In the genomic region with DNA sequence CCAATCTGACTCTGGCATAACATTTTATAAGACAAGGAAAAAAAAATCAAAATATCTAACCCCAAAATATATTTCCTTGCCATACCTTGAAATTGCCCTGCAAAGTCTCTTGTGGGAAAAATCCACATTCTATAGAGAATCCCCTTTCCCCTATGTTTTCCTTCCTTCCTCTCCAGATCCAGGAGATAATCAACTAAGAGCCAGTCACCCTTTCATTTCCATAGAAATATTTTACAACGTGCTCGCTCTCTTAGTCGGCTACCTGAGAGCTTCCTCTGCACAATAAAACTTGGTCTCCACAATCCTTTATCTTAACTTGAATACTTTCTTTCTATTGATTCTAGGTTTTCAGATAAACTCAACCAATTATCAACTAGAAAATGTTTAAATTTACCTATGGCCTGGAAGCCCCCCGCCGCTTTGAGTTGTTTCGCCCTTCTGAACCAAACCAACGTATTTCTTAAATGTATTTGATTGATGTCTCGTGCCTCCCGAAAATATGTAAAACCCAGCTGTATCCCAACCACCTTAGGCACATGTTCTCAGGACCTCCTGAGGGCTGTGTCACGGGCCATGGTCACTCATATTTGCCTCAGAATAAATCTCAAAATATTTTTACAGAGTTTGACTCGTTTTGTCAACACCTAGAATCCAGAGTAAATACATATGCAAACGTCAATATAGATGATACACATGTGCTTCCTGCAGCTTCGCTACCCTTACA, we compare ENCODE assay signal across 8 cellular contexts. TPM values are rescaled to one million over a fixed set of nuclear protein-coding genes. Genes with fewer than 3 reads are reported as not detected.
DNase-seq lines count a peak whose midpoint lies in the region; ATAC-seq and TF ChIP-seq lines count a peak whose summit lies in the region.

No MANE protein-coding gene starts in this region.

- peak overlapping the region; percentile 100 for H3K18ac ChIP-seq in neuronal stem cell (ENCODE audit: low read length)

- H3K4ac ChIP-seq in neuronal stem cell (ENCODE audit: low read length) = no peak overlapping the region

- H4K20me1 ChIP-seq in OCI-LY3 (ENCODE audit: insufficient read depth, low read length) = peaks cover 32% of the 10 kb centered on the region

- H3K14ac ChIP-seq in neuronal stem cell (ENCODE audit: low read length) = no peak overlapping the region

- no peak overlapping the region for H4K8ac ChIP-seq in neuronal stem cell (ENCODE audit: low read depth, low read length)

- peak overlapping the region; percentile 92 for H2BK5ac ChIP-seq in neuronal stem cell (ENCODE audit: low read length)

- peak overlapping the region; percentile 44 to 98 (median 92) for H3K27ac Mint-ChIP-seq in CD8-positive, alpha-beta memory T cell
- peak overlapping the region; percentile 94 for H3K27ac Mint-ChIP-seq in endodermal cell

- TF ChIP-seq CTCF in OCI-LY3 (IDR thresholded peaks at IDR 0.05; ENCODE audit: low read depth, low read length) (no peak), endodermal cell (conservative IDR thresholded peaks at IDR 0.05) (no peak), GM13976 (IDR thresholded peaks at IDR 0.05; ENCODE audit: borderline replicate concordance, control extremely low read depth, extremely low read depth, insufficient read depth, missing control alignments) (no peak)

- H3K36me3 Mint-ChIP-seq in CD8-positive, alpha-beta memory T cell = peaks cover 0 to 6% (median 1%) of the 10 kb centered on the region in 3 donors
- H3K36me3 Mint-ChIP-seq in endodermal cell (ENCODE audit: low read depth) = peaks cover 13% of the 10 kb centered on the region

- no peak for ATAC-seq in GM19328 (IDR thresholded peaks at IDR 0.05; ENCODE audit: unreplicated experiment)

- no peak overlapping the region for H2AK5ac ChIP-seq in neuronal stem cell (ENCODE audit: low read depth, low read length)

- H4K91ac ChIP-seq in neuronal stem cell (ENCODE audit: low read depth, low read length, poor library complexity) = no peak overlapping the region

- peak overlapping the region; percentile 100 for H3K23ac ChIP-seq in neuronal stem cell (ENCODE audit: low read depth, low read length, poor library complexity)

- no peaks in the 10 kb centered on the region for H3K36me3 ChIP-seq in CD8-positive, alpha-beta memory T cell (ENCODE audit: insufficient read depth, low read length)
- H3K36me3 ChIP-seq in OCI-LY3 (replicated peaks; ENCODE audit: low read depth, low read length) (no peaks in the 10 kb centered on the region), endodermal cell (ENCODE audit: control insufficient read depth, insufficient read depth, low read length) (peaks cover 9% of the 10 kb centered on the region), neuronal stem cell (replicated peaks in 1 of 2; ENCODE audit: control insufficient read depth in 2 of 2, insufficient read depth in 2 of 2, low read length in 2 of 2) (peaks cover 0 to 6% of the 10 kb centered on the region in 2 donors)

- H3K79me2 ChIP-seq in OCI-LY3 (ENCODE audit: low read length) = peaks cover 31% of the 10 kb centered on the region

- H3K4me3 ChIP-seq in CD8-positive, alpha-beta memory T cell (ENCODE audit: low read length) = peak overlapping the region; percentile 96
- H3K4me3 ChIP-seq in OCI-LY3 (ENCODE audit: low read length) (peak overlapping the region; percentile 96), endodermal cell (ENCODE audit: low read length) (peak overlapping the region; percentile 99), neuronal stem cell (ENCODE audit: low read length in 2 of 2) (peak overlapping the region; percentile 92 to 93)

- H2BK15ac ChIP-seq in neuronal stem cell (ENCODE audit: low read length) = peak overlapping the region; percentile 64

- H2AFZ ChIP-seq in OCI-LY3 (ENCODE audit: low read depth, low read length) = 0 out of 2 replicates have a peak overlapping the region, but pooled peaks have one; percentile 88
- peak overlapping the region; percentile 98 for H2AFZ ChIP-seq in neuronal stem cell (ENCODE audit: low read length)

- H3K4me3 Mint-ChIP-seq in CD8-positive, alpha-beta memory T cell = peak overlapping the region; percentile 90 to 98 (median 95)
- H3K4me3 Mint-ChIP-seq in endodermal cell = peak overlapping the region; percentile 86

- H3K9ac ChIP-seq in OCI-LY3 (ENCODE audit: low read length) = peak overlapping the region; percentile 82
- H3K9ac ChIP-seq in endodermal cell (ENCODE audit: extremely low read depth, low read length, poor library complexity, severe bottlenecking) = peak overlapping the region; percentile 86
- peak overlapping the region; percentile 99 for H3K9ac ChIP-seq in neuronal stem cell (ENCODE audit: low read depth, low read length, poor library complexity)

- in situ Hi-C loops in GM13976 (cut with MboI; ENCODE audit: low sequenced_read_pairs, unreplicated experiment) = no loop called here

- H3K27me3 Mint-ChIP-seq in CD8-positive, alpha-beta memory T cell = peaks cover 0 to 1% of the 10 kb centered on the region in 2 donors
- no peaks in the 10 kb centered on the region for H3K27me3 Mint-ChIP-seq in endodermal cell (ENCODE audit: insufficient read depth)

- peak overlapping the region; percentile 85 for H3K27ac ChIP-seq in CD8-positive, alpha-beta memory T cell (ENCODE audit: low read depth, low read length)
- H3K27ac ChIP-seq in OCI-LY3 (ENCODE audit: low read length) = no peak overlapping the region
- peak overlapping the region; percentile 91 for H3K27ac ChIP-seq in endodermal cell (ENCODE audit: low read depth, low read length)
- H3K27ac ChIP-seq in neuronal stem cell (replicated peaks; ENCODE audit: low read length) = peak overlapping the region; percentile 97

- peaks cover 39 to 60% (median 52%) of the 10 kb centered on the region in 3 donors for H3K4me1 Mint-ChIP-seq in CD8-positive, alpha-beta memory T cell
- H3K4me1 Mint-ChIP-seq in endodermal cell = peaks cover 26% of the 10 kb centered on the region

- H3K27me3 ChIP-seq in CD8-positive, alpha-beta memory T cell (ENCODE audit: insufficient read depth, low read length, poor library complexity, severe bottlenecking) = no peaks in the 10 kb centered on the region
- H3K27me3 ChIP-seq in OCI-LY3 (ENCODE audit: low read depth, low read length) = no peaks in the 10 kb centered on the region
- H3K27me3 ChIP-seq in endodermal cell (ENCODE audit: control insufficient read depth, insufficient read depth, low read length, poor library complexity, severe bottlenecking) = no peaks in the 10 kb centered on the region
- no peaks in the 10 kb centered on the region for H3K27me3 ChIP-seq in neuronal stem cell (ENCODE audit: control insufficient read depth in 3 of 3, insufficient read depth in 3 of 3, low read depth in 1 of 3, low read length in 3 of 3)

- no peak for DNase-seq in CD8-positive, alpha-beta memory T cell
- DNase-seq in endodermal cell (no peak), neuronal stem cell (ENCODE audit: low spot score) (no peak), GM13976 (ENCODE audit: low spot score) (no peak), cerebellum (ENCODE audit: low spot score) (no peak), CD1c-positive myeloid dendritic cell (ENCODE audit: extremely low spot score) (no peak)

- H3K4me2 ChIP-seq in OCI-LY3 (ENCODE audit: low read length) (peak overlapping the region; percentile 93), neuronal stem cell (ENCODE audit: insufficient read depth, low read length, poor library complexity, severe bottlenecking) (peak overlapping the region; percentile 74)

- peaks cover 25% of the 10 kb centered on the region for H3K4me1 ChIP-seq in CD8-positive, alpha-beta memory T cell (ENCODE audit: insufficient read depth, low read length)
- peaks cover 13% of the 10 kb centered on the region for H3K4me1 ChIP-seq in OCI-LY3 (ENCODE audit: low read length)
- H3K4me1 ChIP-seq in endodermal cell (ENCODE audit: control insufficient read depth, insufficient read depth, low read length) = peaks cover 7% of the 10 kb centered on the region
- H3K4me1 ChIP-seq in neuronal stem cell (ENCODE audit: control insufficient read depth in 2 of 2, insufficient read depth in 1 of 2, low read depth in 1 of 2, low read length in 2 of 2) = peaks cover 9 to 11% of the 10 kb centered on the region in 2 donors

- H3K79me1 ChIP-seq in neuronal stem cell (ENCODE audit: low read depth, low read length) = peaks cover 6% of the 10 kb centered on the region

- POLR2A ChIA-PET in CD8-positive, alpha-beta memory T cell (lab: Charles Lee) = interaction anchor here (1.2 to 1.6 kb wide), 2 partner anchors 76 to 77 kb away, joined by 4 to 6 read pairs; a partner anchor contains a TSS

- WGBS in endodermal cell (ENCODE audit: insufficient coverage in 1 of 2, insufficient read length in 1 of 2), 2 experiments = 9 to 17% methylated on average over 8 to 13 of the region's 13 CpGs
- WGBS in neuronal stem cell (ENCODE audit: extremely low coverage in 2 of 2, insufficient read length in 2 of 2, insufficient replicate concordance in 1 of 2), 2 donors = no CpG with 5 or more reads among the region's 13 CpGs

- CTCF ChIA-PET in CD8-positive, alpha-beta memory T cell (lab: Charles Lee) = interaction anchor here (1.1 to 2.1 kb wide), 3 partner anchors 9 to 76 kb away, joined by 3 to 6 read pairs (median 4); a partner anchor contains a TSS

- no peak overlapping the region for H2BK12ac ChIP-seq in neuronal stem cell (ENCODE audit: low read length)

- peak overlapping the region; percentile 81 for H2BK120ac ChIP-seq in neuronal stem cell (ENCODE audit: low read depth, low read length)

- no peaks in the 10 kb centered on the region for H3K9me3 ChIP-seq in CD8-positive, alpha-beta memory T cell (ENCODE audit: low read length)
- H3K9me3 ChIP-seq in OCI-LY3 (ENCODE audit: insufficient read depth, low read length) (no peaks in the 10 kb centered on the region), endodermal cell (ENCODE audit: control insufficient read depth, low read length) (peaks cover 11% of the 10 kb centered on the region), neuronal stem cell (replicated peaks in 1 of 2; ENCODE audit: control insufficient read depth in 2 of 2, insufficient read depth in 1 of 2, low read depth in 1 of 2, low read length in 2 of 2) (no peaks in the 10 kb centered on the region)

- H3K9me3 Mint-ChIP-seq in CD8-positive, alpha-beta memory T cell = no peaks in the 10 kb centered on the region
- no peaks in the 10 kb centered on the region for H3K9me3 Mint-ChIP-seq in endodermal cell

RNA-seq across cellular contexts. Expression of a gene that starts 0.9 kb away (rescaled TPM):
- 100 to 1,000 TPM; 115 to 119 TPM for total RNA-seq in CD8-positive, alpha-beta memory T cell
- 432 TPM for polyA plus RNA-seq in CD8-positive, alpha-beta memory T cell
- 100 to 1,000 TPM; 456 to 549 TPM for total RNA-seq in endodermal cell
- 500 TPM for polyA plus RNA-seq in endodermal cell (2013, experiment 1 of 2)
- 448 TPM for polyA plus RNA-seq in endodermal cell (2013, experiment 2 of 2)
- 264 TPM for polyA plus RNA-seq in neuronal stem cell (2013, experiment 1 of 2)
- 263 TPM for polyA plus RNA-seq in neuronal stem cell (2013, experiment 2 of 2)
- total RNA-seq in cerebellum = 366 TPM
